12 cellular contexts compared by ENCODE assay signal in the genomic region with DNA sequence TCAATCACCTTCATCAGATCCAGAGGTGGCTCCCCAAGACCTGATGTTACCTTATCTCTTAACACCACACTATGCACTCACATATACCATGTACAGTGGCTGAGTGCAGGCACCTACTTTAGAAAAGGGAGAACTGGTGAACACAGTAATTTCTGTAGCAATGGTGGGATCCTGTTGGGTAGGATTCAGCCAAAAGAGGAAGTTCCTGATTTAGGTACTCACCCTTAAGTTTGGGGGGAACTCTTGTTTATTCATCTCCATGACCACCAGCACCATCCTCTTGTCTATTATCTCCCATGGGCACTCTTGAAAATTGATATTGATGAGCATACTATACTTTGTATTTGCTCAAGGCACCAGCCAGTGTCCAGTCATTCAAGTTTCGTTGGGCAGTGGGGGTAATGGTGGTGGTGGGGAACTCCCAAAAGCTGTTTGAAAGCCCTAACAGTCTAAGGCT.
A peak's percentile ranks its signal among the peaks of the same experiment; 100 is the strongest.
DNase-seq lines count a peak whose midpoint lies in the region; ATAC-seq, FAIRE-seq and TF ChIP-seq lines count a peak whose summit lies in the region.
"Had no signal": no experiment of that assay in that cellular context is flagged by ENCODE, and none has a peak within 500 bp of the region (broad histone marks: within the 10 kb centered on the region; RNA-seq: fewer than 3 reads in every experiment).

No MANE protein-coding gene starts in this region.

- no peaks in the 10 kb centered on the region for H3K36me3 Mint-ChIP-seq in CD8-positive, alpha-beta T cell
- H3K36me3 Mint-ChIP-seq in effector memory CD8-positive, alpha-beta T cell (ENCODE audit: insufficient read depth): no peaks in the 10 kb centered on the region

- no peak for FAIRE-seq in GM12878 (lab: Jason Lieb, UNC)
- FAIRE-seq in HepG2 (lab: Jason Lieb, UNC): no peak

- TF ChIP-seq CTCF in GM12878 (IDR thresholded peaks at IDR 0.05 in 2 of 3, conservative IDR thresholded peaks at IDR 0.05 in 1 of 3; ENCODE audit: control insufficient read depth in 2 of 3, extremely low read depth in 1 of 3, insufficient read depth in 1 of 3, low read depth in 3 of 3, low read length in 3 of 3): no peak
- TF ChIP-seq CTCF in HepG2 (CRISPR knock-in tag; IDR thresholded peaks at IDR 0.05): no peak
- TF ChIP-seq CTCF in CD8-positive, alpha-beta T cell (IDR thresholded peaks at IDR 0.05): no peak

- CTCF ChIA-PET in GM12878 (lab: Yijun Ruan, JAX): no interaction called here
- CTCF ChIA-PET in HepG2 (lab: Yijun Ruan, JAX; ENCODE audit: low intra/inter-chr PET ratio, low total read pairs): no interaction called here
- CTCF ChIA-PET in CD8-positive, alpha-beta T cell (lab: Charles Lee): no interaction called here

- TF ChIP-seq EP300 in GM12878 (IDR thresholded peaks at IDR 0.05; ENCODE audit: borderline replicate concordance in 1 of 2, control insufficient read depth in 1 of 2, low read depth in 2 of 2, low read length in 2 of 2) (peak in 1 of 2 experiments; percentile 75; a peak in 1 of 4 replicates), HepG2 (IDR thresholded peaks at IDR 0.05; ENCODE audit: low read depth in 2 of 2, low read length in 2 of 2) (no peak), HepG2 (CRISPR knock-in tag; IDR thresholded peaks at IDR 0.05; ENCODE audit: borderline replicate concordance) (no peak)

- H2AFZ ChIP-seq in GM12878 (ENCODE audit: control insufficient read depth, low read depth, low read length) (peak overlapping the region; percentile 24; the same call in 1 of the 2 replicates), HepG2 (ENCODE audit: low read length) (no peak overlapping the region)

- WGBS in GM12878 (ENCODE audit: insufficient coverage, insufficient replicate concordance, low lambda C conversion rate, missing lambda C conversion rate): 0% methylated on average over 1 of the region's 1 CpG
- WGBS in HepG2 (ENCODE audit: low lambda C conversion rate): 0% methylated on average over 1 of the region's 1 CpG

- H3K4me2 ChIP-seq in GM12878 (ENCODE audit: control insufficient read depth, insufficient read depth) (0 out of 2 replicates have a peak overlapping the region, but pooled peaks have one; percentile 48), HepG2 (ENCODE audit: low read depth, low read length) (no peak overlapping the region)

- ATAC-seq in GM18907 (IDR thresholded peaks at IDR 0.05; ENCODE audit: unreplicated experiment) (peak; percentile 97), GM21619 (IDR thresholded peaks at IDR 0.05; ENCODE audit: unreplicated experiment) (peak; percentile 92), HG03095 (IDR thresholded peaks at IDR 0.05; ENCODE audit: unreplicated experiment) (peak; percentile 94), GM12878 (peak; percentile 97), HepG2 (no peak)
- no peak for ATAC-seq in CD8-positive, alpha-beta T cell
- no peak for ATAC-seq in effector memory CD8-positive, alpha-beta T cell (replicated peaks)

- H3K27me3 Mint-ChIP-seq in CD8-positive, alpha-beta T cell (ENCODE audit: low read depth): peaks cover 3% of the 10 kb centered on the region
- no peaks in the 10 kb centered on the region for H3K27me3 Mint-ChIP-seq in effector memory CD8-positive, alpha-beta T cell

- TF ChIP-seq RAD21 in GM12878 (IDR thresholded peaks at IDR 0.05; ENCODE audit: insufficient read depth, low read depth, low read length) (no peak), HepG2 (CRISPR knock-in tag; IDR thresholded peaks at IDR 0.05) (no peak)

- intact Hi-C loops in GM12878 (cut with micrococcal nuclease; ENCODE audit: unreplicated experiment) (no loop called here), HepG2 (cut with micrococcal nuclease; ENCODE audit: unreplicated experiment) (no loop called here)
- intact Hi-C loops in CD8-positive, alpha-beta T cell (cut with DNase I, micrococcal nuclease): no loop called here

- in situ Hi-C loops in GM12878 (cut with MboI): no loop called here
- in situ Hi-C loops in HepG2 (cut with HindIII; ENCODE audit: extremely low pct_ligation_motif_present, low pct_unique_long_range_greater_than_20kb): no loop called here

- no peaks in the 10 kb centered on the region for H3K36me3 ChIP-seq in GM12878 (ENCODE audit: control insufficient read depth in 2 of 2, insufficient read depth in 2 of 2, low read length in 1 of 2)
- no peaks in the 10 kb centered on the region for H3K36me3 ChIP-seq in HepG2 (replicated peaks in 1 of 2; ENCODE audit: control insufficient read depth in 1 of 2, insufficient read depth in 2 of 2, low read length in 2 of 2)
- no peaks in the 10 kb centered on the region for H3K36me3 ChIP-seq in CD8-positive, alpha-beta T cell (ENCODE audit: insufficient read depth, low read length)
- H3K36me3 ChIP-seq: brain microvascular endothelial cell, SJCRH30, transverse colon had no signal

- H3K79me2 ChIP-seq in GM12878 (ENCODE audit: control insufficient read depth, insufficient read depth, low read length) (no peaks in the 10 kb centered on the region), HepG2 (ENCODE audit: insufficient read depth, low read length) (no peaks in the 10 kb centered on the region)

- no peaks in the 10 kb centered on the region for H3K9me3 Mint-ChIP-seq in CD8-positive, alpha-beta T cell
- peaks cover 0 to 2% of the 10 kb centered on the region in 2 donors for H3K9me3 Mint-ChIP-seq in effector memory CD8-positive, alpha-beta T cell

- DNase-seq in GM12878 (ENCODE audit: low read depth, low spot score) (peak; percentile 42), HepG2 (ENCODE audit: low spot score) (no peak), occipital lobe (lab: John Stamatoyannopoulos, UW) (no peak)
- no peak for DNase-seq in CD8-positive, alpha-beta T cell
- DNase-seq in effector memory CD8-positive, alpha-beta T cell: no peak
- DNase-seq: brain microvascular endothelial cell, NCI-H2227 treated with DMSO at 0.1 percent for 48 hours, SJCRH30, transverse colon had no signal

- H3K9me3 ChIP-seq in GM12878 (replicated peaks; ENCODE audit: control insufficient read depth, insufficient read depth, low read length): no peaks in the 10 kb centered on the region
- no peaks in the 10 kb centered on the region for H3K9me3 ChIP-seq in HepG2 (ENCODE audit: low read length)
- H3K9me3 ChIP-seq in CD8-positive, alpha-beta T cell (ENCODE audit: low read length): no peaks in the 10 kb centered on the region
- H3K9me3 ChIP-seq: SJCRH30, transverse colon had no signal

- TF ChIP-seq POLR2A in GM12878 (IDR thresholded peaks at IDR 0.05; ENCODE audit: low read depth, low read length) (no peak), HepG2 (IDR thresholded peaks at IDR 0.05; ENCODE audit: insufficient read depth in 1 of 2, low read depth in 2 of 2, low read length in 2 of 2) (no peak)

- H3K27ac Mint-ChIP-seq in CD8-positive, alpha-beta T cell: no peak overlapping the region
- no peak overlapping the region for H3K27ac Mint-ChIP-seq in effector memory CD8-positive, alpha-beta T cell

- H3K27ac ChIP-seq in GM12878 (ENCODE audit: control insufficient read depth, insufficient read depth): no peak overlapping the region
- H3K27ac ChIP-seq in HepG2 (ENCODE audit: extremely low read length, insufficient read depth, low read length): no peak overlapping the region
- no peak overlapping the region for H3K27ac ChIP-seq in CD8-positive, alpha-beta T cell (ENCODE audit: low read depth, low read length)
- H3K27ac ChIP-seq: brain microvascular endothelial cell, SJCRH30, transverse colon had no signal

- POLR2A ChIA-PET in GM12878 (lab: Charles Lee) (no interaction called here), HepG2 (lab: Yijun Ruan, JAX) (no interaction called here)
- POLR2A ChIA-PET in CD8-positive, alpha-beta T cell (lab: Charles Lee): no interaction called here

- H3K27me3 ChIP-seq in GM12878 (replicated peaks in 1 of 2; ENCODE audit: control insufficient read depth in 2 of 2, insufficient read depth in 2 of 2, low read length in 1 of 2) (no peaks in the 10 kb centered on the region), HepG2 (ENCODE audit: control insufficient read depth in 1 of 2, insufficient read depth in 2 of 2, low read length in 2 of 2) (no peaks in the 10 kb centered on the region)
- no peaks in the 10 kb centered on the region for H3K27me3 ChIP-seq in CD8-positive, alpha-beta T cell (ENCODE audit: insufficient read depth, low read length)
- H3K27me3 ChIP-seq: brain microvascular endothelial cell, SJCRH30, transverse colon had no signal

- BruUV-seq in GM12878 (replicated peaks; lab: Mats Ljungman, UMichigan) (no TSS peak), HepG2 (replicated peaks; lab: Mats Ljungman, UMichigan) (no TSS peak)

- SMC1A ChIA-PET in GM12878 (lab: Charles Lee; ENCODE audit: uncharacterized antibody, unreplicated experiment): interaction anchor here (1.0 kb wide), 1 partner anchor 50 kb away, joined by 3 read pairs; no protein-coding TSS in a partner anchor

- no peaks in the 10 kb centered on the region for H4K20me1 ChIP-seq in GM12878 (ENCODE audit: control insufficient read depth, insufficient read depth)
- H4K20me1 ChIP-seq in HepG2 (ENCODE audit: insufficient read depth, low read length): no peaks in the 10 kb centered on the region

- RAD21 ChIA-PET in GM12878 (lab: Charles Lee; ENCODE audit: unreplicated experiment): interaction anchor here (1.1 kb wide), 1 partner anchor 91 kb away, joined by 3 read pairs; no protein-coding TSS in a partner anchor

- no peak overlapping the region for H3K4me3 ChIP-seq in GM12878
- H3K4me3 ChIP-seq in HepG2 (replicated peaks in 1 of 3; ENCODE audit: insufficient read depth in 1 of 3, low read depth in 2 of 3, low read length in 3 of 3): no peak overlapping the region
- H3K4me3 ChIP-seq in CD8-positive, alpha-beta T cell (ENCODE audit: low read depth, low read length): no peak overlapping the region
- H3K4me3 ChIP-seq: SJCRH30, transverse colon had no signal

- no peaks in the 10 kb centered on the region for H3K4me1 Mint-ChIP-seq in CD8-positive, alpha-beta T cell (ENCODE audit: low read depth)
- no peaks in the 10 kb centered on the region for H3K4me1 Mint-ChIP-seq in effector memory CD8-positive, alpha-beta T cell (ENCODE audit: low read depth in 2 of 2)

- H3K4me1 ChIP-seq in GM12878 (ENCODE audit: control insufficient read depth, insufficient read depth, low read length) (peaks cover 10% of the 10 kb centered on the region), HepG2 (ENCODE audit: insufficient read depth, low read length) (no peaks in the 10 kb centered on the region)
- no peaks in the 10 kb centered on the region for H3K4me1 ChIP-seq in CD8-positive, alpha-beta T cell (ENCODE audit: insufficient read depth, low read length)
- H3K4me1 ChIP-seq: SJCRH30, transverse colon had no signal

- H3K9ac ChIP-seq in GM12878 (ENCODE audit: control insufficient read depth, insufficient read depth, low read length) (no peak overlapping the region), HepG2 (ENCODE audit: insufficient read depth, low read depth, low read length) (no peak overlapping the region)

- H3K4me3 Mint-ChIP-seq in CD8-positive, alpha-beta T cell: no peak overlapping the region
- H3K4me3 Mint-ChIP-seq in effector memory CD8-positive, alpha-beta T cell: no peak overlapping the region

TF ChIP-seq in GM12878, 131 proteins besides CTCF, POLR2A, EP300 and RAD21 (continues in another document):
- TF ChIP-seq HCFC1 (IDR thresholded peaks at IDR 0.05; ENCODE audit: low read length): no peak

TF ChIP-seq in HepG2, 621 proteins besides CTCF, POLR2A, EP300 and RAD21 (continues in another document):
- no peak for TF ChIP-seq SP5 (CRISPR knock-in tag; IDR thresholded peaks at IDR 0.05; ENCODE audit: borderline replicate concordance, low read depth)
- TF ChIP-seq SRSF4 (IDR thresholded peaks at IDR 0.05; ENCODE audit: low read depth, low read length, poor library complexity, severe bottlenecking): no peak
- TF ChIP-seq ZNF136 (CRISPR knock-in tag; IDR thresholded peaks at IDR 0.05; ENCODE audit: low read depth): no peak

Comparison
In these comparisons a context has a peak if more than half of its experiments do, and no peak if none do; other contexts are left out.
1. ATAC-seq: peak in GM18907 (single experiment), GM21619 (single experiment), HG03095 (single experiment) and GM12878 (single experiment); none in HepG2 (single experiment), CD8-positive, alpha-beta T cell (single experiment) and effector memory CD8-positive, alpha-beta T cell (single experiment).